In genomic region chr7:158957507-158957900, GRCh38 we compare ENCODE assay signal across 8 cellular contexts.
A peak's percentile ranks its signal among the peaks of the same experiment; 100 is the strongest.
DNase-seq lines count a peak whose midpoint lies in the region; ATAC-seq and TF ChIP-seq lines count a peak whose summit lies in the region.

No MANE protein-coding gene starts in this region.

- ATAC-seq in GM18511 (IDR thresholded peaks at IDR 0.05; ENCODE audit: unreplicated experiment), result peak; percentile 37
- peak; percentile 13 for ATAC-seq in naive thymus-derived CD4-positive, alpha-beta T cell

- intact Hi-C loops in naive thymus-derived CD4-positive, alpha-beta T cell (cut with micrococcal nuclease), result no loop called here

- H3K4me3 Mint-ChIP-seq in naive thymus-derived CD4-positive, alpha-beta T cell, result peak overlapping the region; percentile 79 to 90 (median 84)

- peaks cover 0 to 4% (median 0%) of the 10 kb centered on the region in 11 donors for H3K9me3 Mint-ChIP-seq in naive thymus-derived CD4-positive, alpha-beta T cell

- POLR2A ChIA-PET in naive thymus-derived CD4-positive, alpha-beta T cell (lab: Charles Lee), result no interaction called here

- H3K4me1 ChIP-seq in HUES6 (ENCODE audit: control insufficient read depth, insufficient read depth, low read length), result 0 out of 2 replicates have a peak, but pooled peaks cover 3% of the 10 kb centered on the region
- peaks cover 0 to 7% of the 10 kb centered on the region in 2 donors for H3K4me1 ChIP-seq in naive thymus-derived CD4-positive, alpha-beta T cell (ENCODE audit: control insufficient read depth in 2 of 2, insufficient read depth in 2 of 2, low read length in 2 of 2)

- H3K36me3 ChIP-seq in HUES6 (ENCODE audit: control insufficient read depth, insufficient read depth, low read length), result no peaks in the 10 kb centered on the region
- no peaks in the 10 kb centered on the region for H3K36me3 ChIP-seq in WERI-Rb-1
- no peaks in the 10 kb centered on the region for H3K36me3 ChIP-seq in naive thymus-derived CD4-positive, alpha-beta T cell (ENCODE audit: control insufficient read depth in 2 of 3, insufficient read depth in 3 of 3, low read length in 3 of 3)

- H3K4me3 ChIP-seq in HUES6 (ENCODE audit: low read depth, low read length) (peak overlapping the region; percentile 40; the same call in 1 of the 2 replicates), WERI-Rb-1 (ENCODE audit: low read depth, low read length) (peak overlapping the region; percentile 40)
- H3K4me3 ChIP-seq in naive thymus-derived CD4-positive, alpha-beta T cell (ENCODE audit: low read length), result peak overlapping the region; percentile 52

- H3K36me3 Mint-ChIP-seq in naive thymus-derived CD4-positive, alpha-beta T cell, result peaks cover 0 to 4% (median 0%) of the 10 kb centered on the region in 5 donors

- H3K9ac ChIP-seq in HUES6 (ENCODE audit: low read length), result no peak overlapping the region

- H3K4me1 Mint-ChIP-seq in naive thymus-derived CD4-positive, alpha-beta T cell, result peaks cover 9 to 14% (median 12%) of the 10 kb centered on the region in 7 donors

- CTCF ChIA-PET in naive thymus-derived CD4-positive, alpha-beta T cell (lab: Charles Lee), result interaction anchor here (0.6 kb wide), 1 partner anchor 18 kb away, joined by 3 read pairs; no protein-coding TSS in a partner anchor

- H3K27me3 ChIP-seq in HUES6 (ENCODE audit: control insufficient read depth, insufficient read depth, low read length), result peaks cover 11% of the 10 kb centered on the region; the same call in 1 of the 2 replicates
- H3K27me3 ChIP-seq in WERI-Rb-1 (ENCODE audit: insufficient read depth, low read depth, severe bottlenecking), result no peaks in the 10 kb centered on the region
- no peaks in the 10 kb centered on the region for H3K27me3 ChIP-seq in naive thymus-derived CD4-positive, alpha-beta T cell (ENCODE audit: control insufficient read depth in 2 of 2, insufficient read depth in 2 of 2, low read length in 2 of 2)

- H3K27ac Mint-ChIP-seq in naive thymus-derived CD4-positive, alpha-beta T cell, result peak overlapping the region in 2 of 9 donors; percentile 42 to 64

- peak; percentile 79 for DNase-seq in WERI-Rb-1
- no peak for DNase-seq in naive thymus-derived CD4-positive, alpha-beta T cell
- DNase-seq in central memory CD4-positive, alpha-beta T cell, result no peak
- no peak for DNase-seq in hypothalamus (lab: John Stamatoyannopoulos, UW)
- no peak for DNase-seq in activated CD4-positive, alpha-beta T cell treated with anti-CD3 and anti-CD28 coated beads, Interleukin-2, amount 50 U/mL, for 1 hour
- no peak for DNase-seq in SIG-M5 treated with dmso at 0.1 percent for 504 hours (lab: John Stamatoyannopoulos, UW; ENCODE audit: unreplicated experiment)

- H3K9me3 ChIP-seq in HUES6 (ENCODE audit: control insufficient read depth, insufficient read depth, low read depth, low read length), result 0 out of 2 replicates have a peak, but pooled peaks cover 6% of the 10 kb centered on the region
- H3K9me3 ChIP-seq in WERI-Rb-1 (ENCODE audit: severe bottlenecking), result no peaks in the 10 kb centered on the region
- H3K9me3 ChIP-seq in naive thymus-derived CD4-positive, alpha-beta T cell (ENCODE audit: control insufficient read depth in 2 of 3, low read length in 3 of 3), result no peaks in the 10 kb centered on the region

- no peak for TF ChIP-seq CTCF in WERI-Rb-1 (IDR thresholded peaks at IDR 0.05; ENCODE audit: low read depth, low read length)

- H3K27me3 Mint-ChIP-seq in naive thymus-derived CD4-positive, alpha-beta T cell, result peaks cover 0 to 24% (median 4%) of the 10 kb centered on the region in 5 donors

- H3K27ac ChIP-seq in HUES6 (ENCODE audit: low read depth, low read length) (no peak overlapping the region), WERI-Rb-1 (peak overlapping the region; percentile 50)
- H3K27ac ChIP-seq in naive thymus-derived CD4-positive, alpha-beta T cell (ENCODE audit: low read depth, low read length), result no peak overlapping the region
